16 cellular contexts compared by ENCODE assay signal in genomic region chrX:53255738-53256191, GRCh38.
"Had no signal": no experiment of that assay in that cellular context is flagged by ENCODE, and none has a peak within 500 bp of the region (broad histone marks: within the 10 kb centered on the region; RNA-seq: fewer than 3 reads in every experiment).

No MANE protein-coding gene starts in this region.

- H3K4me1 ChIP-seq: left ventricle myocardium inferior, pancreas, psoas muscle, tibial nerve had no signal

- H3K36me3 ChIP-seq: pancreas had no signal

- ATAC-seq: activated CD4-positive, alpha-beta T cell treated with anti-CD3 and anti-CD28 coated beads for 36 hours; psoas muscle had no signal

- H3K4me3 ChIP-seq: left ventricle myocardium inferior, pancreas, psoas muscle, tibial nerve had no signal

- DNase-seq: activated CD4-positive, alpha-beta T cell treated with anti-CD3 and anti-CD28 coated beads for 36 hours; activated CD4-positive, CD25-positive, alpha-beta regulatory T cell; activated effector memory CD4-positive, alpha-beta T cell treated with Interleukin-2 at 50 U/mL for 16 hours; activated naive CD4-positive, alpha-beta T cell treated with Interleukin-2 at 50 U/mL for 16 hours; activated T-cell treated with anti-CD3 and anti-CD28 coated beads for 4 hours; anterior cingulate cortex; cortex of kidney; left ventricle myocardium inferior; nephron progenitor cell; pancreas; psoas muscle; stimulated activated CD4-positive, alpha-beta T cell treated with anti-CD3 and anti-CD28 coated beads, Interleukin-2, amount 100 ng/mL, for 48 hours; stimulated activated naive CD4-positive, alpha-beta T cell treated with Interleukin-2 at 50 U/mL for 16 hours; SW 1271; T-helper 9 cell had no signal

- H3K9me3 ChIP-seq: left ventricle myocardium inferior, pancreas, psoas muscle, tibial nerve had no signal

- H3K27ac ChIP-seq: left ventricle myocardium inferior, pancreas, psoas muscle, tibial nerve had no signal

- H3K27me3 ChIP-seq: pancreas had no signal
